In genomic region chr12:44117368-44117767, GRCh38 we compare ENCODE assay signal across 16 cellular contexts.
"Had no signal": no experiment of that assay in that cellular context is flagged by ENCODE, and none has a peak within 500 bp of the region (broad histone marks: within the 10 kb centered on the region; RNA-seq: fewer than 3 reads in every experiment).

No MANE protein-coding gene starts in this region.

- H3K4me1 ChIP-seq: breast epithelium, tibial artery, vagina had no signal

- H3K27me3 Mint-ChIP-seq: activated naive CD8-positive, alpha-beta T cell treated with anti-CD3 and anti-CD28 coated beads, Interleukin-2, amount 10 ng/mL, durations not matched to agents 7 days and 5 days; activated T-cell treated with anti-CD3 and anti-CD28 coated beads, Interleukin-2, amount 50 U/mL, for 24 hours; naive B cell had no signal

- H3K4me3 ChIP-seq: breast epithelium, lung, smooth muscle cell, tibial artery, vagina had no signal

- H3K27ac ChIP-seq: breast epithelium, tibial artery, vagina had no signal

- H3K36me3 ChIP-seq: breast epithelium, tibial artery, vagina had no signal

- H3K36me3 Mint-ChIP-seq: activated naive CD8-positive, alpha-beta T cell treated with anti-CD3 and anti-CD28 coated beads, Interleukin-2, amount 10 ng/mL, durations not matched to agents 7 days and 5 days; stimulated activated effector memory CD8-positive, alpha-beta T cell treated with anti-CD3 and anti-CD28 coated beads, Interleukin-12 subunit alpha, Interleukin-12 subunit beta, amount 100 ng/mL, for 72 hours had no signal

- H3K27ac Mint-ChIP-seq: activated naive CD8-positive, alpha-beta T cell treated with anti-CD3 and anti-CD28 coated beads, Interleukin-2, amount 10 ng/mL, durations not matched to agents 7 days and 5 days; activated T-cell treated with anti-CD3 and anti-CD28 coated beads, Interleukin-2, amount 50 U/mL, for 24 hours; naive B cell; stimulated activated effector memory CD8-positive, alpha-beta T cell treated with anti-CD3 and anti-CD28 coated beads, Interleukin-12 subunit alpha, Interleukin-12 subunit beta, amount 100 ng/mL, for 72 hours had no signal

- H3K4me1 Mint-ChIP-seq: activated naive CD8-positive, alpha-beta T cell treated with anti-CD3 and anti-CD28 coated beads, Interleukin-2, amount 10 ng/mL, durations not matched to agents 7 days and 5 days; naive B cell; stimulated activated effector memory CD8-positive, alpha-beta T cell treated with anti-CD3 and anti-CD28 coated beads, Interleukin-12 subunit alpha, Interleukin-12 subunit beta, amount 100 ng/mL, for 72 hours had no signal

- H3K9me3 ChIP-seq: tibial artery had no signal

- H3K4me3 Mint-ChIP-seq: activated naive CD8-positive, alpha-beta T cell treated with anti-CD3 and anti-CD28 coated beads, Interleukin-2, amount 10 ng/mL, durations not matched to agents 7 days and 5 days; activated T-cell treated with anti-CD3 and anti-CD28 coated beads, Interleukin-2, amount 50 U/mL, for 24 hours; naive B cell; stimulated activated effector memory CD8-positive, alpha-beta T cell treated with anti-CD3 and anti-CD28 coated beads, Interleukin-12 subunit alpha, Interleukin-12 subunit beta, amount 100 ng/mL, for 72 hours had no signal

- DNase-seq: activated gamma-delta T cell treated with Interleukin-2 at 50 U/mL for 16 hours; activated naive CD8-positive, alpha-beta T cell treated with anti-CD3 and anti-CD28 coated beads, Interleukin-2, amount 10 ng/mL, durations not matched to agents 7 days and 5 days; activated T-cell treated with anti-CD3 and anti-CD28 coated beads, Interleukin-2, amount 50 U/mL, for 24 hours; anterior cingulate cortex; effector CD4-positive, alpha-beta T cell; left cardiac atrium; naive B cell; right cardiac atrium; T-helper 2 cell; tibial artery had no signal

- H3K4me2 ChIP-seq: smooth muscle cell had no signal

- ATAC-seq: activated CD4-positive, CD25-positive, alpha-beta regulatory T cell treated with anti-CD3 and anti-CD28 coated beads, Interleukin-2, amount 50 U/mL, for 24 hours; left cardiac atrium; right cardiac atrium; stimulated activated effector memory CD8-positive, alpha-beta T cell treated with anti-CD3 and anti-CD28 coated beads, Interleukin-12 subunit alpha, Interleukin-12 subunit beta, amount 100 ng/mL, for 72 hours had no signal

- H3K27me3 ChIP-seq: breast epithelium, tibial artery, vagina had no signal
